ENCODE assay signal across 1 cellular context in the genomic region with DNA sequence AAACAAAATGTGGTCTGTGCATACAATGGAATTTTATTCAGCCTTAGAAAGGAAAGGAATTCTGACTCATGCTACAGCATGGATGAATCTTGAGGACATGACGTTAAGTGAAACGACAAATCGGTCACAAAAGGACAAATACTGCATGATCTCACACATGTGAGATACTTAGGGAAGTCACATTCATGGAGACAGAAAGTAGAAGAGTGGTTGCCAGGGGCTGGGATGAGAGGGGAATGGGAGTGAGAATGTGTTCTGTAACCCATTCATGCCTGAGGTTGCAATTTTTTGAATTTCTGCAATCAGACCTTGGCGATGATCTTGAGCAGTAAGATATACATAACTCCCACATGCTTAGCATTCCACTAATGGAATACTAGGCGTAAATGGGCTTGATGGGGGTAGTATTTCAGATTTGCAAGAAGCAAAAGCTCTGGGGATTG.
TF ChIP-seq lines count a peak whose summit lies in the region.

No MANE protein-coding gene starts in this region.

TF ChIP-seq in WTC11, 78 proteins besides CTCF, POLR2A, EP300 and RAD21 (continued from another document):
- TF ChIP-seq, protein P1, sequence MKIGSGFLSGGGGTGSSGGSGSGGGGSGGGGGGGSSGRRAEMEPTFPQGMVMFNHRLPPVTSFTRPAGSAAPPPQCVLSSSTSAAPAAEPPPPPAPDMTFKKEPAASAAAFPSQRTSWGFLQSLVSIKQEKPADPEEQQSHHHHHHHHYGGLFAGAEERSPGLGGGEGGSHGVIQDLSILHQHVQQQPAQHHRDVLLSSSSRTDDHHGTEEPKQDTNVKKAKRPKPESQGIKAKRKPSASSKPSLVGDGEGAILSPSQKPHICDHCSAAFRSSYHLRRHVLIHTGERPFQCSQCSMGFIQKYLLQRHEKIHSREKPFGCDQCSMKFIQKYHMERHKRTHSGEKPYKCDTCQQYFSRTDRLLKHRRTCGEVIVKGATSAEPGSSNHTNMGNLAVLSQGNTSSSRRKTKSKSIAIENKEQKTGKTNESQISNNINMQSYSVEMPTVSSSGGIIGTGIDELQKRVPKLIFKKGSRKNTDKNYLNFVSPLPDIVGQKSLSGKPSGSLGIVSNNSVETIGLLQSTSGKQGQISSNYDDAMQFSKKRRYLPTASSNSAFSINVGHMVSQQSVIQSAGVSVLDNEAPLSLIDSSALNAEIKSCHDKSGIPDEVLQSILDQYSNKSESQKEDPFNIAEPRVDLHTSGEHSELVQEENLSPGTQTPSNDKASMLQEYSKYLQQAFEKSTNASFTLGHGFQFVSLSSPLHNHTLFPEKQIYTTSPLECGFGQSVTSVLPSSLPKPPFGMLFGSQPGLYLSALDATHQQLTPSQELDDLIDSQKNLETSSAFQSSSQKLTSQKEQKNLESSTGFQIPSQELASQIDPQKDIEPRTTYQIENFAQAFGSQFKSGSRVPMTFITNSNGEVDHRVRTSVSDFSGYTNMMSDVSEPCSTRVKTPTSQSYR (CRISPR knock-in tag; IDR thresholded peaks at IDR 0.05): no peak
- TF ChIP-seq RELA (CRISPR knock-in tag; IDR thresholded peaks at IDR 0.05; ENCODE audit: borderline replicate concordance) (no peak), ZNF263 (CRISPR knock-in tag; IDR thresholded peaks at IDR 0.05; ENCODE audit: low read depth) (no peak), SP1 (CRISPR knock-in tag; conservative IDR thresholded peaks at IDR 0.05) (no peak), ZNF219 (CRISPR knock-in tag; IDR thresholded peaks at IDR 0.05; ENCODE audit: borderline replicate concordance) (no peak), HMGA2 (CRISPR knock-in tag; IDR thresholded peaks at IDR 0.05) (no peak), TEAD4 (CRISPR knock-in tag; IDR thresholded peaks at IDR 0.05) (no peak)
- TF ChIP-seq, protein P2, sequence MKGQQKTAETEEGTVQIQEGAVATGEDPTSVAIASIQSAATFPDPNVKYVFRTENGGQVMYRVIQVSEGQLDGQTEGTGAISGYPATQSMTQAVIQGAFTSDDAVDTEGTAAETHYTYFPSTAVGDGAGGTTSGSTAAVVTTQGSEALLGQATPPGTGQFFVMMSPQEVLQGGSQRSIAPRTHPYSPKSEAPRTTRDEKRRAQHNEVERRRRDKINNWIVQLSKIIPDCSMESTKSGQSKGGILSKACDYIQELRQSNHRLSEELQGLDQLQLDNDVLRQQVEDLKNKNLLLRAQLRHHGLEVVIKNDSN (CRISPR knock-in tag; IDR thresholded peaks at IDR 0.05): no peak
- TF ChIP-seq, protein P3, sequence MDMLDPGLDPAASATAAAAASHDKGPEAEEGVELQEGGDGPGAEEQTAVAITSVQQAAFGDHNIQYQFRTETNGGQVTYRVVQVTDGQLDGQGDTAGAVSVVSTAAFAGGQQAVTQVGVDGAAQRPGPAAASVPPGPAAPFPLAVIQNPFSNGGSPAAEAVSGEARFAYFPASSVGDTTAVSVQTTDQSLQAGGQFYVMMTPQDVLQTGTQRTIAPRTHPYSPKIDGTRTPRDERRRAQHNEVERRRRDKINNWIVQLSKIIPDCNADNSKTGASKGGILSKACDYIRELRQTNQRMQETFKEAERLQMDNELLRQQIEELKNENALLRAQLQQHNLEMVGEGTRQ (CRISPR knock-in tag; IDR thresholded peaks at IDR 0.05): no peak
- TF ChIP-seq, protein P4, sequence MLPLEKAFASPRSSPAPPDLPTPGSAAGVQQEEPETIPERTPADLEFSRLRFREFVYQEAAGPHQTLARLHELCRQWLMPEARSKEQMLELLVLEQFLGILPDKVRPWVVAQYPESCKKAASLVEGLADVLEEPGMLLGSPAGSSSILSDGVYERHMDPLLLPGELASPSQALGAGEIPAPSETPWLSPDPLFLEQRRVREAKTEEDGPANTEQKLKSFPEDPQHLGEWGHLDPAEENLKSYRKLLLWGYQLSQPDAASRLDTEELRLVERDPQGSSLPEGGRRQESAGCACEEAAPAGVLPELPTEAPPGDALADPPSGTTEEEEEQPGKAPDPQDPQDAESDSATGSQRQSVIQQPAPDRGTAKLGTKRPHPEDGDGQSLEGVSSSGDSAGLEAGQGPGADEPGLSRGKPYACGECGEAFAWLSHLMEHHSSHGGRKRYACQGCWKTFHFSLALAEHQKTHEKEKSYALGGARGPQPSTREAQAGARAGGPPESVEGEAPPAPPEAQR (CRISPR knock-in tag; IDR thresholded peaks at IDR 0.05): no peak
